In genomic region chr11:33690290-33691050, GRCh38 we compare ENCODE assay signal across 10 cellular contexts. TPM values are rescaled to one million over a fixed set of nuclear protein-coding genes. Genes with fewer than 3 reads are reported as not detected.
DNase-seq lines count a peak whose midpoint lies in the region; ATAC-seq, FAIRE-seq and TF ChIP-seq lines count a peak whose summit lies in the region.
"Had no signal": no experiment of that assay in that cellular context is flagged by ENCODE, and none has a peak within 500 bp of the region (broad histone marks: within the 10 kb centered on the region; RNA-seq: fewer than 3 reads in every experiment).

No MANE protein-coding gene starts in this region.

- no peak overlapping the region for H2AFZ ChIP-seq in endothelial cell of umbilical vein (ENCODE audit: low read depth, low read length)

- H3K79me2 ChIP-seq in endothelial cell of umbilical vein (ENCODE audit: control insufficient read depth, insufficient read depth, low read length), result no peaks in the 10 kb centered on the region

- H3K36me3 ChIP-seq in endothelial cell of umbilical vein (ENCODE audit: control insufficient read depth in 2 of 2, extremely low read depth in 1 of 2, insufficient read depth in 2 of 2, low read length in 2 of 2), result no peaks in the 10 kb centered on the region
- H3K36me3 ChIP-seq in mucosa of descending colon (ENCODE audit: low read depth), result no peaks in the 10 kb centered on the region
- H3K36me3 ChIP-seq in BE2C, result no peaks in the 10 kb centered on the region

- POLR2A ChIA-PET in endothelial cell of umbilical vein (lab: Charles Lee), result interaction anchor here (1.3 to 4.5 kb wide), 5 partner anchors 11 to 348 kb away, joined by 3 to 73 read pairs (median 7); partner anchors contain the start of genes C11orf91 and CD59

- TF ChIP-seq POLR2A in endothelial cell of umbilical vein (IDR thresholded peaks at IDR 0.05; ENCODE audit: low read depth, low read length), result peak; percentile 94

- peak overlapping the region; percentile 51 for H3K4me2 ChIP-seq in endothelial cell of umbilical vein (ENCODE audit: insufficient read depth, low read length)

- ATAC-seq in mucosa of descending colon (peak; percentile 67), GM18502 (IDR thresholded peaks at IDR 0.05; ENCODE audit: poor library complexity, unreplicated experiment) (no peak), HG02610 (IDR thresholded peaks at IDR 0.05; ENCODE audit: unreplicated experiment) (no peak)

- DNase-seq in A172 (ENCODE audit: low spot score), result peak; percentile 100
- DNase-seq in NCI-H460 (ENCODE audit: extremely low read depth, low read depth), result peak; percentile 51
- peak; percentile 98 for DNase-seq in endothelial cell of umbilical vein (ENCODE audit: low read depth, low spot score)
- DNase-seq in mucosa of descending colon, result peak in 1 of 3 donors; percentile 66
- DNase-seq in BE2C, result no peak
- no peak for DNase-seq in RPMI8226
- DNase-seq: NCI-H1694 had no signal

- H4K20me1 ChIP-seq in endothelial cell of umbilical vein (replicated peaks; ENCODE audit: control insufficient read depth, extremely low read depth, insufficient read depth, low read length), result no peaks in the 10 kb centered on the region

- intact Hi-C loops in endothelial cell of umbilical vein (cut with micrococcal nuclease), result loop anchor here (1.0 to 2.0 kb wide), 7 partner anchors 33 to 529 kb away; partner anchors contain the start of genes CD59 and CSTF3
- intact Hi-C loops in mucosa of descending colon (cut with DNase I, micrococcal nuclease), result no loop called here

- peak overlapping the region; percentile 91 for H3K27ac ChIP-seq in endothelial cell of umbilical vein (ENCODE audit: insufficient read depth, low read depth, low read length)

- H3K9me3 ChIP-seq in endothelial cell of umbilical vein (replicated peaks; ENCODE audit: control insufficient read depth, insufficient read depth, low read length) (no peaks in the 10 kb centered on the region), mucosa of descending colon (no peaks in the 10 kb centered on the region), BE2C (no peaks in the 10 kb centered on the region)

- no peaks in the 10 kb centered on the region for H3K9me1 ChIP-seq in endothelial cell of umbilical vein (replicated peaks; ENCODE audit: control insufficient read depth, extremely low read depth, insufficient read depth, low read length)

- peak; percentile 96 for FAIRE-seq in endothelial cell of umbilical vein (lab: Jason Lieb, UNC)
- FAIRE-seq: G401.6 had no signal

- dilution Hi-C loops in endothelial cell of umbilical vein (cut with MboI; ENCODE audit: extremely low pct_ligation_motif_present, low sequenced_read_pairs), result no loop called here

- no peak for TF ChIP-seq CTCF in endothelial cell of umbilical vein (IDR thresholded peaks at IDR 0.05; ENCODE audit: extremely low read depth in 1 of 2, insufficient read depth in 1 of 2, low read depth in 1 of 2, low read length in 2 of 2)
- no peak for TF ChIP-seq CTCF in mucosa of descending colon (IDR thresholded peaks at IDR 0.05)
- TF ChIP-seq CTCF in BE2C (IDR thresholded peaks at IDR 0.05; ENCODE audit: low read depth, low read length), result no peak

- CTCF ChIA-PET in endothelial cell of umbilical vein (lab: Charles Lee), result interaction anchor here (0.7 to 12.5 kb wide), 14 partner anchors 12 to 524 kb away, joined by 3 to 171 read pairs (median 8); partner anchors contain the start of genes C11orf91 and CD59

- peak overlapping the region; percentile 93 for H3K9ac ChIP-seq in endothelial cell of umbilical vein (replicated peaks; ENCODE audit: extremely low read depth, insufficient read depth, low read length)

- H3K4me3 ChIP-seq in endothelial cell of umbilical vein (replicated peaks in 1 of 3; ENCODE audit: insufficient read depth in 1 of 3, low read depth in 1 of 3, low read length in 3 of 3) (no peak overlapping the region), mucosa of descending colon (no peak overlapping the region), BE2C (ENCODE audit: low read depth, low read length) (no peak overlapping the region)

- BruUV-seq in endothelial cell of umbilical vein (replicated peaks; lab: Mats Ljungman, UMichigan), result no TSS peak

- H3K4me1 ChIP-seq in endothelial cell of umbilical vein (ENCODE audit: control insufficient read depth, extremely low read depth, insufficient read depth, low read length) (peaks cover 68% of the 10 kb centered on the region), mucosa of descending colon (ENCODE audit: low read depth) (peaks cover 27% of the 10 kb centered on the region), BE2C (no peaks in the 10 kb centered on the region)

- H3K27me3 ChIP-seq in endothelial cell of umbilical vein (ENCODE audit: control insufficient read depth in 2 of 2, insufficient read depth in 2 of 2, low read length in 2 of 2), result no peaks in the 10 kb centered on the region
- H3K27me3 ChIP-seq in BE2C, result no peaks in the 10 kb centered on the region

TF ChIP-seq in endothelial cell of umbilical vein, 7 proteins besides CTCF, POLR2A, EP300 and RAD21:
- no peak for TF ChIP-seq MAX (IDR thresholded peaks at IDR 0.05; ENCODE audit: insufficient read depth, insufficient read length)
- TF ChIP-seq POLR2AphosphoS5 (IDR thresholded peaks at IDR 0.05; ENCODE audit: insufficient read depth, low read depth, low read length), result peak; percentile 97
- no peak for TF ChIP-seq EZH2 (IDR thresholded peaks at IDR 0.05; ENCODE audit: borderline replicate concordance, low read depth, low read length, severe bottlenecking)
- peak; percentile 97 for TF ChIP-seq GATA2 (IDR thresholded peaks at IDR 0.05; ENCODE audit: insufficient read depth, insufficient read length, low read depth, low read length)
- TF ChIP-seq JUN (IDR thresholded peaks at IDR 0.05; ENCODE audit: borderline replicate concordance, insufficient read depth, insufficient read length, low read depth), result peak; percentile 99
- peak; percentile 100 for TF ChIP-seq FOS (IDR thresholded peaks at IDR 0.05; ENCODE audit: borderline replicate concordance, insufficient read depth, low read length)
- TF ChIP-seq MYC (IDR thresholded peaks at IDR 0.05; ENCODE audit: low read depth, low read length), result no peak
TF ChIP-seq in endothelial cell of umbilical vein: peak in this region for 4.

RNA-seq across cellular contexts. Expression of gene C11orf91, which starts 10.2 kb away (rescaled TPM):
- not detected in 2 replicates for total RNA-seq in A172 (2014; rRNA removed; shearing (Covaris generic))
- not detected in 2 replicates for total RNA-seq in NCI-H460 (2014; rRNA removed; shearing (Covaris generic))
- polyA plus RNA-seq in NCI-H460 (2014; cell fraction: nucleus; rRNA removed), result not detected in 2 replicates
- total RNA-seq in endothelial cell of umbilical vein (1.4 and 2.1 TPM in 2 replicates), mucosa of descending colon (under 1 TPM; 0.51 to 0.70 (median 0.58) TPM)
- 0.21 and 0.94 TPM in 2 replicates for polyA plus RNA-seq in endothelial cell of umbilical vein
- 0.12 TPM in 1 of 2 replicates, not detected in the other for polyA plus RNA-seq in endothelial cell of umbilical vein (2011; cell fraction: cytosol; rRNA removed)
- 0.36 and 0.84 TPM in 2 replicates for polyA plus RNA-seq in endothelial cell of umbilical vein (2011; cell fraction: nucleus; rRNA removed)
- 0.48 and 0.59 TPM in 2 replicates for polyA plus RNA-seq in endothelial cell of umbilical vein (2012)
- polyA minus RNA-seq in endothelial cell of umbilical vein, result not detected in 2 replicates
- not detected for polyA minus RNA-seq in endothelial cell of umbilical vein (2011; cell fraction: cytosol; rRNA and poly(A)+ RNA removed)
- polyA minus RNA-seq in endothelial cell of umbilical vein (2011; cell fraction: nucleus; rRNA and poly(A)+ RNA removed), result 2.5 and 9.7 TPM in 2 replicates
- not detected for polyA plus RNA-seq in BE2C (2012; ENCODE audit: insufficient read depth, insufficient read length, low read depth)

RNA-seq across cellular contexts. Expression of gene CD59, which starts 45.8 kb away (rescaled TPM):
- 615 and 682 TPM in 2 replicates for total RNA-seq in A172 (2014; rRNA removed; shearing (Covaris generic))
- total RNA-seq in NCI-H460 (2014; rRNA removed; shearing (Covaris generic)), result 45.8 and 62.7 TPM in 2 replicates
- polyA plus RNA-seq in NCI-H460 (2014; cell fraction: nucleus; rRNA removed), result 60.5 and 84.5 TPM in 2 replicates
- 1,084 and 1,141 TPM in 2 replicates for total RNA-seq in endothelial cell of umbilical vein
- 898 and 992 TPM in 2 replicates for polyA plus RNA-seq in endothelial cell of umbilical vein
- 1,189 and 1,210 TPM in 2 replicates for polyA plus RNA-seq in endothelial cell of umbilical vein (2011; cell fraction: cytosol; rRNA removed)
- polyA plus RNA-seq in endothelial cell of umbilical vein (2011; cell fraction: nucleus; rRNA removed), result 468 and 574 TPM in 2 replicates
- 1,678 and 2,079 TPM in 2 replicates for polyA plus RNA-seq in endothelial cell of umbilical vein (2012)
- 1,358 and 1,650 TPM in 2 replicates for polyA minus RNA-seq in endothelial cell of umbilical vein
- polyA minus RNA-seq in endothelial cell of umbilical vein (2011; cell fraction: cytosol; rRNA and poly(A)+ RNA removed), result 111 TPM
- polyA minus RNA-seq in endothelial cell of umbilical vein (2011; cell fraction: nucleus; rRNA and poly(A)+ RNA removed), result 286 and 554 TPM in 2 replicates
- total RNA-seq in mucosa of descending colon, result 100 to 1,000 TPM; 317 to 382 (median 381) TPM
- polyA plus RNA-seq in BE2C (2012; ENCODE audit: insufficient read depth, insufficient read length, low read depth), result 7.1 TPM

Comparison
In these comparisons a context has a peak if more than half of its experiments do, and no peak if none do; other contexts are left out.
1. DNase-seq: peak in A172 (single experiment), NCI-H460 (single experiment) and endothelial cell of umbilical vein (single experiment); none in BE2C (single experiment) and RPMI8226 (single experiment).